ENCODE assay signal across 28 cellular contexts in the genomic region with DNA sequence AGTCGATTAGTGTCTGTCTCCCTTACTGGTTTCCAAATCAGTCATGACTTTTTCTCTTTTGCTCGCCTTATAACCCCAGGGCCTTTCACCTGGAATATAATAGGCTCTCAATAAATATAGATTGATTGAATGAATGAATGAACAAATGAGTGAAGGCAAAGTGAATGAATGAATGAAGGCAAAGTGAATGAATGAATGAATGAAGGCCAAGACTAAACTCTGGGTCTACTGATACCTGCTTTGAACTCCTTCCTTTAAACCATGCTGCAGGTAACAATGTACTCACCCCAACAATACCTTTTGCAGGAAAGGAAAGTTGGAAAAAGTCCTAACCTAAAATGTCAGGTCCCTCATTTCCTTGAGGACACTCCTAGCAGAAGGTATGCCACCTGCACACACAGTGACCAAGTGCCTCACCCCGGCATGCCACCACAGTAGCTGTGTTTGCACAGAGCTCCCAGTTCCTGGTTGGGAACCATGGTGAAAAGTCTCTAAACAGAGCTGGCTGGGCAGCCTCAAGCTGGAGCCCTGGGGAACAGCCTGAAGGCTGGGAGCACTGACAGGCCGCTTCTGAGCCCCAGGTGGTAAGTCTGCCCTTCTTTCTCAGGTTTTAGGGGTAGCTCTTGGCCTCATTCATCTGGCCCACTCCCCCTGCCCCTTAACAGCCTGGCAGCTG. TPM values are rescaled to one million over a fixed set of nuclear protein-coding genes. Genes with fewer than 3 reads are reported as not detected.
A peak's percentile ranks its signal among the peaks of the same experiment; 100 is the strongest.
DNase-seq lines count a peak whose midpoint lies in the region; ATAC-seq and TF ChIP-seq lines count a peak whose summit lies in the region.
"Had no signal": no experiment of that assay in that cellular context is flagged by ENCODE, and none has a peak within 500 bp of the region (broad histone marks: within the 10 kb centered on the region; RNA-seq: fewer than 3 reads in every experiment).

No MANE protein-coding gene starts in this region.

- 82% methylated on average over 4 of the region's 4 CpGs for WGBS in prostate gland

- H3K27me3 ChIP-seq in left lung (no peaks in the 10 kb centered on the region), prostate gland (replicated peaks; ENCODE audit: insufficient read depth) (no peaks in the 10 kb centered on the region)
- H3K27me3 ChIP-seq: esophagus muscularis mucosa, gastrocnemius medialis had no signal

- peak overlapping the region; percentile 73 for H3K27ac Mint-ChIP-seq in Calu3 (ENCODE audit: unreplicated experiment)
- H3K27ac Mint-ChIP-seq in stimulated activated effector memory CD8-positive, alpha-beta T cell treated with anti-CD3 and anti-CD28 coated beads, Interleukin-12 subunit alpha, Interleukin-12 subunit beta, amount 100 ng/mL, for 72 hours = no peak overlapping the region
- H3K27ac Mint-ChIP-seq: activated naive CD4-positive, alpha-beta T cell treated with anti-CD3 and anti-CD28 coated beads, Interleukin-2, amount 50 U/mL, for 72 hours; CD8-positive, alpha-beta T cell; T-cell had no signal

- H3K36me3 ChIP-seq in left lung (no peaks in the 10 kb centered on the region), prostate gland (no peaks in the 10 kb centered on the region)
- H3K36me3 ChIP-seq: esophagus muscularis mucosa, gastrocnemius medialis had no signal

- DNase-seq in Calu3 = peak; percentile 78
- DNase-seq in NCI-H510A (lab: John Stamatoyannopoulos, UW) = peak; percentile 70
- peak; percentile 75 to 76 for DNase-seq in left lung
- peak; percentile 20 for DNase-seq in prostate gland (ENCODE audit: low spot score)
- DNase-seq in activated naive CD4-positive, alpha-beta T cell treated with Interleukin-2 at 50 U/mL for 16 hours = no peak
- no peak for DNase-seq in stimulated activated effector memory CD8-positive, alpha-beta T cell treated with anti-CD3 and anti-CD28 coated beads, Interleukin-12 subunit alpha, Interleukin-12 subunit beta, amount 100 ng/mL, for 72 hours (ENCODE audit: low spot score in 2 of 2)
- no peak for DNase-seq in GM10266 (ENCODE audit: extremely low spot score)
- DNase-seq: activated CD4-positive, alpha-beta T cell treated with anti-CD3 and anti-CD28 coated beads for 1 hour; activated T-cell treated with anti-CD3 and anti-CD28 coated beads, Interleukin-2, amount 50 U/mL, for 48 hours; CD8-positive, alpha-beta T cell; DND-41; effector CD8-positive, alpha-beta T cell; gastrocnemius medialis; kidney glomerular epithelial cell; midbrain; NCI-H1105; NCI-H2107; NCI-H526 treated with DMSO at 0.1 percent for 48 hours; right cardiac atrium; Right ventricle myocardium superior; stimulated activated CD8-positive, alpha-beta memory T cell treated with anti-CD3 and anti-CD28 coated beads, Interleukin-4, amount 100 ng/mL, for 48 hours; T-cell had no signal

- H3K4me3 ChIP-seq in left lung (no peak overlapping the region), prostate gland (no peak overlapping the region)
- H3K4me3 ChIP-seq: esophagus muscularis mucosa, gastrocnemius medialis had no signal

- intact Hi-C loops in Calu3 (cut with micrococcal nuclease; ENCODE audit: unreplicated experiment) (no loop called here), left lung (cut with DNase I) (no loop called here), prostate gland (cut with DNase I) (no loop called here)

- CTCF ChIA-PET in Calu3 (lab: Charles Lee) = interaction anchor here (0.7 to 0.9 kb wide), 2 partner anchors 91 to 389 kb away, joined by 3 read pairs; no protein-coding TSS in a partner anchor

- H3K27me3 Mint-ChIP-seq in Calu3 (ENCODE audit: unreplicated experiment) = no peaks in the 10 kb centered on the region

- TF ChIP-seq CTCF in Calu3 (IDR thresholded peaks at IDR 0.05; ENCODE audit: unreplicated experiment) (no peak), left lung (IDR thresholded peaks at IDR 0.05) (no peak), prostate gland (IDR thresholded peaks at IDR 0.05) (no peak), GM10266 (IDR thresholded peaks at IDR 0.05; ENCODE audit: control insufficient read depth, insufficient read depth, low read depth, missing control alignments) (no peak)

- H3K4me3 Mint-ChIP-seq in Calu3 (ENCODE audit: low read depth, unreplicated experiment) = peak overlapping the region; percentile 29
- no peak overlapping the region for H3K4me3 Mint-ChIP-seq in stimulated activated effector memory CD8-positive, alpha-beta T cell treated with anti-CD3 and anti-CD28 coated beads, Interleukin-12 subunit alpha, Interleukin-12 subunit beta, amount 100 ng/mL, for 72 hours
- H3K4me3 Mint-ChIP-seq: CD8-positive, alpha-beta T cell; T-cell had no signal

- no peaks in the 10 kb centered on the region for H3K9me3 Mint-ChIP-seq in Calu3 (ENCODE audit: low read depth, unreplicated experiment)
- H3K9me3 Mint-ChIP-seq in stimulated activated effector memory CD8-positive, alpha-beta T cell treated with anti-CD3 and anti-CD28 coated beads, Interleukin-12 subunit alpha, Interleukin-12 subunit beta, amount 100 ng/mL, for 72 hours = no peaks in the 10 kb centered on the region
- H3K9me3 Mint-ChIP-seq: activated naive CD4-positive, alpha-beta T cell treated with anti-CD3 and anti-CD28 coated beads, Interleukin-2, amount 50 U/mL, for 72 hours; CD8-positive, alpha-beta T cell; T-cell had no signal

- peaks cover 14% of the 10 kb centered on the region for H3K36me3 Mint-ChIP-seq in Calu3 (ENCODE audit: insufficient read depth, unreplicated experiment)
- no peaks in the 10 kb centered on the region for H3K36me3 Mint-ChIP-seq in stimulated activated effector memory CD8-positive, alpha-beta T cell treated with anti-CD3 and anti-CD28 coated beads, Interleukin-12 subunit alpha, Interleukin-12 subunit beta, amount 100 ng/mL, for 72 hours
- H3K36me3 Mint-ChIP-seq: activated naive CD4-positive, alpha-beta T cell treated with anti-CD3 and anti-CD28 coated beads, Interleukin-2, amount 50 U/mL, for 72 hours; CD8-positive, alpha-beta T cell; T-cell had no signal

- TF ChIP-seq POLR2A in prostate gland (IDR thresholded peaks at IDR 0.05) = no peak

- peak overlapping the region; percentile 51 to 61 for H3K27ac ChIP-seq in left lung
- H3K27ac ChIP-seq in prostate gland = no peak overlapping the region
- H3K27ac ChIP-seq: esophagus muscularis mucosa, gastrocnemius medialis had no signal

- H3K4me1 ChIP-seq in left lung (peaks cover 0 to 23% of the 10 kb centered on the region in 2 donors), prostate gland (replicated peaks) (no peaks in the 10 kb centered on the region)
- H3K4me1 ChIP-seq: esophagus muscularis mucosa had no signal

- H3K9me3 ChIP-seq in left lung (no peaks in the 10 kb centered on the region), prostate gland (no peaks in the 10 kb centered on the region)
- H3K9me3 ChIP-seq: esophagus muscularis mucosa, gastrocnemius medialis had no signal

- peak; percentile 88 for ATAC-seq in left lung
- no peak for ATAC-seq in stimulated activated effector memory CD8-positive, alpha-beta T cell treated with anti-CD3 and anti-CD28 coated beads, Interleukin-12 subunit alpha, Interleukin-12 subunit beta, amount 100 ng/mL, for 72 hours
- ATAC-seq: activated naive CD4-positive, alpha-beta T cell treated with anti-CD3 and anti-CD28 coated beads, Interleukin-2, amount 50 U/mL, for 72 hours; CD8-positive, alpha-beta T cell; gastrocnemius medialis; HCT116; T-cell had no signal

- no TSS peak for BruUV-seq in Calu3 (replicated peaks; lab: Mats Ljungman, UMichigan)

- peaks cover 67% of the 10 kb centered on the region for H3K4me1 Mint-ChIP-seq in Calu3 (ENCODE audit: low read depth, unreplicated experiment)
- H3K4me1 Mint-ChIP-seq in stimulated activated effector memory CD8-positive, alpha-beta T cell treated with anti-CD3 and anti-CD28 coated beads, Interleukin-12 subunit alpha, Interleukin-12 subunit beta, amount 100 ng/mL, for 72 hours = no peaks in the 10 kb centered on the region
- H3K4me1 Mint-ChIP-seq: T-cell had no signal

RNA-seq across cellular contexts. Expression of a gene that starts 42.7 kb away (rescaled TPM):
- total RNA-seq in Calu3 (2022) = not detected in 2 replicates
- 1 to 10 TPM in 1 of 2 donors, under 1 TPM in 1; 0.52 to 1.8 TPM for total RNA-seq in left lung
- 1 to 10 TPM; 3.0 to 7.3 TPM for total RNA-seq in prostate gland
- total RNA-seq: activated CD8-positive, alpha-beta memory T cell treated with anti-CD3 and anti-CD28 coated beads for 36 hours; activated naive CD4-positive, alpha-beta T cell treated with anti-CD3 and anti-CD28 coated beads, Interleukin-2, amount 50 U/mL, for 72 hours; astrocyte; CD8-positive, alpha-beta T cell; LHCN-M2; Right ventricle myocardium superior; T-cell had no signal

Comparison
In these comparisons a context has a peak if more than half of its experiments do, and no peak if none do; other contexts are left out.
1. DNase-seq: peak in Calu3 (single experiment), NCI-H510A (single experiment), left lung (2 of 2) and prostate gland (single experiment); none in activated naive CD4-positive, alpha-beta T cell treated with Interleukin-2 at 50 U/mL for 16 hours (single experiment), stimulated activated effector memory CD8-positive, alpha-beta T cell treated with anti-CD3 and anti-CD28 coated beads, Interleukin-12 subunit alpha, Interleukin-12 subunit beta, amount 100 ng/mL, for 72 hours (0 of 2) and GM10266 (single experiment).
2. H3K27ac ChIP-seq: peak in left lung (2 of 2); none in prostate gland (0 of 2).